Comparison of ENCODE assay signal across 8 cellular contexts in genomic region chr5:176629853-176630680, GRCh38. TPM values are rescaled to one million over a fixed set of nuclear protein-coding genes. Genes with fewer than 3 reads are reported as not detected.
DNase-seq lines count a peak whose midpoint lies in the region; ATAC-seq, FAIRE-seq and TF ChIP-seq lines count a peak whose summit lies in the region.

Gene EIF4E1B (plus strand): TSS chr5:176630675. CDS start chr5:176642788, 12,113 bp downstream.
Gene SNCB (minus strand): TSS chr5:176630534. CDS start chr5:176629654, 880 bp downstream.

- ATAC-seq in activated CD4-positive, alpha-beta T cell treated with anti-CD3 and anti-CD28 coated beads for 36 hours: peak; percentile 96

- peaks cover 17% of the 10 kb centered on the region for H3K4me1 ChIP-seq in HUES64 (ENCODE audit: insufficient read depth, low read length)
- H3K4me1 ChIP-seq in esophagus muscularis mucosa: peaks cover 12 to 21% (median 19%) of the 10 kb centered on the region in 4 donors

- H3K4me1 Mint-ChIP-seq in activated CD4-positive, alpha-beta T cell treated with anti-CD3 and anti-CD28 coated beads for 36 hours: peaks cover 9% of the 10 kb centered on the region
- peaks cover 10% of the 10 kb centered on the region for H3K4me1 Mint-ChIP-seq in activated CD4-positive, alpha-beta T cell treated with anti-CD3 and anti-CD28 coated beads, Interleukin-2, amount 10 ng/mL, durations not matched to agents 7 days and 5 days

- H2AFZ ChIP-seq in neural cell (ENCODE audit: low read depth, low read length): no peak within 1 kb of the TSS

- H3K4me2 ChIP-seq in neural cell (ENCODE audit: low read length): peak within 1 kb of the TSS; percentile 89

- H3K9ac ChIP-seq in HUES64 (ENCODE audit: low read depth, low read length) (no peak within 1 kb of the TSS; the same call in 1 of the 2 replicates), neural cell (ENCODE audit: low read length) (peak within 1 kb of the TSS; percentile 76)

- H3F3A ChIP-seq in neural cell (ENCODE audit: insufficient read depth, low read length, poor library complexity, severe bottlenecking): no peaks in the 10 kb centered on the region

- DNase-seq in activated CD4-positive, alpha-beta T cell treated with anti-CD3 and anti-CD28 coated beads for 36 hours: peak; percentile 81
- DNase-seq in activated CD4-positive, alpha-beta T cell treated with anti-CD3 and anti-CD28 coated beads, Interleukin-2, amount 50 U/mL, for 1 hour: no peak
- peak; percentile 46 for DNase-seq in activated CD4-positive, alpha-beta T cell treated with anti-CD3 and anti-CD28 coated beads, Interleukin-2, amount 10 ng/mL, durations not matched to agents 7 days and 5 days
- DNase-seq in esophagus muscularis mucosa (ENCODE audit: extremely low spot score) (no peak), urothelium cell line (ENCODE audit: low spot score) (peak; percentile 81), kidney glomerular epithelial cell (lab: John Stamatoyannopoulos, UW) (no peak)

- peak within 1 kb of the TSS; percentile 13 for H3K4me3 Mint-ChIP-seq in activated CD4-positive, alpha-beta T cell treated with anti-CD3 and anti-CD28 coated beads for 36 hours
- H3K4me3 Mint-ChIP-seq in activated CD4-positive, alpha-beta T cell treated with anti-CD3 and anti-CD28 coated beads, Interleukin-2, amount 10 ng/mL, durations not matched to agents 7 days and 5 days: peak within 1 kb of the TSS; percentile 4

- H3K27me3 ChIP-seq in HUES64 (ENCODE audit: insufficient read depth, low read length) (peaks cover 64% of the 10 kb centered on the region), esophagus muscularis mucosa (peaks cover 0 to 87% (median 38%) of the 10 kb centered on the region in 4 donors), neural cell (ENCODE audit: insufficient read depth, low read depth, low read length) (peaks cover 50% of the 10 kb centered on the region)

- POLR2A ChIA-PET in activated CD4-positive, alpha-beta T cell treated with anti-CD3 and anti-CD28 coated beads for 36 hours (lab: Charles Lee): interaction anchor here (0.5 kb wide), 1 partner anchor 30 kb away, joined by 3 read pairs; no protein-coding TSS in a partner anchor
- POLR2A ChIA-PET in activated CD4-positive, alpha-beta T cell treated with anti-CD3 and anti-CD28 coated beads, Interleukin-2, amount 10 ng/mL, durations not matched to agents 7 days and 5 days (lab: Charles Lee): no interaction called here

- H3K9me3 ChIP-seq in HUES64 (ENCODE audit: insufficient read depth, low read depth, low read length) (no peaks in the 10 kb centered on the region), esophagus muscularis mucosa (no peaks in the 10 kb centered on the region), neural cell (ENCODE audit: low read length) (no peaks in the 10 kb centered on the region)

- WGBS in HUES64: under 1% methylated on average over 94 of the region's 94 CpGs
- WGBS in esophagus muscularis mucosa: 1% methylated on average over 19 of the region's 94 CpGs

- H3K27ac Mint-ChIP-seq in activated CD4-positive, alpha-beta T cell treated with anti-CD3 and anti-CD28 coated beads for 36 hours: no peak within 1 kb of the TSS
- H3K27ac Mint-ChIP-seq in activated CD4-positive, alpha-beta T cell treated with anti-CD3 and anti-CD28 coated beads, Interleukin-2, amount 10 ng/mL, durations not matched to agents 7 days and 5 days: no peak within 1 kb of the TSS

- no peak for TF ChIP-seq POLR2A in esophagus muscularis mucosa (IDR thresholded peaks at IDR 0.05; ENCODE audit: low read depth)

- H3K36me3 Mint-ChIP-seq in activated CD4-positive, alpha-beta T cell treated with anti-CD3 and anti-CD28 coated beads for 36 hours (ENCODE audit: low read depth): no peaks in the 10 kb centered on the region
- no peaks in the 10 kb centered on the region for H3K36me3 Mint-ChIP-seq in activated CD4-positive, alpha-beta T cell treated with anti-CD3 and anti-CD28 coated beads, Interleukin-2, amount 10 ng/mL, durations not matched to agents 7 days and 5 days (ENCODE audit: low read depth)

- no peak for TF ChIP-seq EP300 in esophagus muscularis mucosa (IDR thresholded peaks at IDR 0.05)
- no peak for TF ChIP-seq EP300 in neural cell (conservative IDR thresholded peaks at IDR 0.05; ENCODE audit: poor library complexity, severe bottlenecking)

- H3K9me3 Mint-ChIP-seq in activated CD4-positive, alpha-beta T cell treated with anti-CD3 and anti-CD28 coated beads for 36 hours (ENCODE audit: low read depth): no peaks in the 10 kb centered on the region
- H3K9me3 Mint-ChIP-seq in activated CD4-positive, alpha-beta T cell treated with anti-CD3 and anti-CD28 coated beads, Interleukin-2, amount 10 ng/mL, durations not matched to agents 7 days and 5 days: no peaks in the 10 kb centered on the region

- peak; percentile 80 for FAIRE-seq in urothelium cell line (lab: Jason Lieb, UNC)

- H3K36me3 ChIP-seq in HUES64 (ENCODE audit: insufficient read depth, low read length) (no peaks in the 10 kb centered on the region), esophagus muscularis mucosa (no peaks in the 10 kb centered on the region), neural cell (ENCODE audit: insufficient read depth, low read length) (no peaks in the 10 kb centered on the region)

- intact Hi-C loops in activated CD4-positive, alpha-beta T cell treated with anti-CD3 and anti-CD28 coated beads for 36 hours (cut with DNase I, micrococcal nuclease): loop anchor here in 1 of 2 experiments (1.0 kb wide), 2 partner anchors 11 to 17 kb away; partner anchors contain the start of gene TSPAN17
- intact Hi-C loops in esophagus muscularis mucosa (cut with DNase I): no loop called here

- TF ChIP-seq CTCF in esophagus muscularis mucosa (IDR thresholded peaks at IDR 0.05) (no peak), neural cell (IDR thresholded peaks at IDR 0.05; ENCODE audit: poor library complexity, severe bottlenecking) (peak; percentile 42)

- peak within 1 kb of the TSS; percentile 77 for H3K4me3 ChIP-seq in HUES64 (ENCODE audit: low read length)
- H3K4me3 ChIP-seq in esophagus muscularis mucosa: peak within 1 kb of the TSS; percentile 41 to 45 (median 42)
- H3K4me3 ChIP-seq in neural cell (ENCODE audit: low read length): peak within 1 kb of the TSS; percentile 85

- H3K79me2 ChIP-seq in neural cell (replicated peaks; ENCODE audit: insufficient read depth, low read length): no peaks in the 10 kb centered on the region

- CTCF ChIA-PET in activated CD4-positive, alpha-beta T cell treated with anti-CD3 and anti-CD28 coated beads for 36 hours (lab: Charles Lee): interaction anchor here (0.6 to 2.1 kb wide), 9 partner anchors 12 to 1263 kb away, joined by 3 to 9 read pairs (median 3); partner anchors contain the start of gene TSPAN17
- CTCF ChIA-PET in activated CD4-positive, alpha-beta T cell treated with anti-CD3 and anti-CD28 coated beads, Interleukin-2, amount 10 ng/mL, durations not matched to agents 7 days and 5 days (lab: Charles Lee): interaction anchor here (0.6 to 1.6 kb wide), 7 partner anchors 9 to 52 kb away, joined by 3 to 6 read pairs (median 4); no protein-coding TSS in a partner anchor

- no peaks in the 10 kb centered on the region for H4K20me1 ChIP-seq in neural cell (ENCODE audit: insufficient read depth)

- H3K27me3 Mint-ChIP-seq in activated CD4-positive, alpha-beta T cell treated with anti-CD3 and anti-CD28 coated beads for 36 hours: peaks cover 55% of the 10 kb centered on the region
- peaks cover 79% of the 10 kb centered on the region for H3K27me3 Mint-ChIP-seq in activated CD4-positive, alpha-beta T cell treated with anti-CD3 and anti-CD28 coated beads, Interleukin-2, amount 10 ng/mL, durations not matched to agents 7 days and 5 days

- TF ChIP-seq RAD21 in neural cell (conservative IDR thresholded peaks at IDR 0.05): peak; percentile 18

- H3K9me2 ChIP-seq in neural cell (ENCODE audit: insufficient read depth, low read length): no peaks in the 10 kb centered on the region

- H3K27ac ChIP-seq in HUES64 (ENCODE audit: low read depth, low read length) (no peak within 1 kb of the TSS), esophagus muscularis mucosa (replicated peaks in 1 of 4) (no peak within 1 kb of the TSS), neural cell (ENCODE audit: low read length) (peak within 1 kb of the TSS; percentile 37)

TF ChIP-seq in neural cell, 6 proteins besides CTCF, POLR2A, EP300 and RAD21:
- TF ChIP-seq POLR2AphosphoS5 (IDR thresholded peaks at IDR 0.05): peak; percentile 41
- TF ChIP-seq EZH2 (IDR thresholded peaks at IDR 0.05; ENCODE audit: borderline replicate concordance, insufficient read depth, low read length, poor library complexity, severe bottlenecking): no peak
- peak; percentile 55 for TF ChIP-seq MXI1 (conservative IDR thresholded peaks at IDR 0.05; ENCODE audit: poor library complexity, severe bottlenecking)

RNA-seq across cellular contexts. Expression of gene EIF4E1B, which starts in this region (rescaled TPM):
- total RNA-seq in activated CD4-positive, alpha-beta T cell treated with anti-CD3 and anti-CD28 coated beads for 36 hours: not detected
- polyA plus RNA-seq in HUES64 (2013, experiment 1 of 2): 0.45 TPM
- not detected for polyA plus RNA-seq in HUES64 (2013, experiment 2 of 2)
- not detected for total RNA-seq in activated CD4-positive, alpha-beta T cell treated with anti-CD3 and anti-CD28 coated beads, Interleukin-2, amount 10 ng/mL, durations not matched to agents 7 days and 5 days
- total RNA-seq in esophagus muscularis mucosa: not detected
- polyA plus RNA-seq in neural cell: 0.82 TPM in 1 of 2 replicates, not detected in the other
- 1.5 TPM in 1 of 2 replicates, not detected in the other for polyA minus RNA-seq in neural cell

RNA-seq across cellular contexts. Expression of gene SNCB, which starts in this region (rescaled TPM):
- total RNA-seq in activated CD4-positive, alpha-beta T cell treated with anti-CD3 and anti-CD28 coated beads for 36 hours: under 1 TPM; 0.46 to 0.55 TPM
- polyA plus RNA-seq in HUES64 (2013, experiment 1 of 2): 2.8 TPM
- 3.6 TPM for polyA plus RNA-seq in HUES64 (2013, experiment 2 of 2)
- total RNA-seq in activated CD4-positive, alpha-beta T cell treated with anti-CD3 and anti-CD28 coated beads, Interleukin-2, amount 10 ng/mL, durations not matched to agents 7 days and 5 days: not detected
- total RNA-seq in esophagus muscularis mucosa: not detected
- polyA plus RNA-seq in neural cell: 10.1 and 12.5 TPM in 2 replicates
- 7.3 and 8.1 TPM in 2 replicates for polyA minus RNA-seq in neural cell

Comparison
In these comparisons a context has a peak if more than half of its experiments do, and no peak if none do; other contexts are left out.
1. Peak in DNase-seq and ATAC-seq in activated CD4-positive, alpha-beta T cell treated with anti-CD3 and anti-CD28 coated beads for 36 hours; RNA of the genes that start here not detected or under 1 TPM.
2. Peak in DNase-seq in activated CD4-positive, alpha-beta T cell treated with anti-CD3 and anti-CD28 coated beads, Interleukin-2, amount 10 ng/mL, durations not matched to agents 7 days and 5 days; RNA of the genes that start here not detected or under 1 TPM.